In the genomic region with DNA sequence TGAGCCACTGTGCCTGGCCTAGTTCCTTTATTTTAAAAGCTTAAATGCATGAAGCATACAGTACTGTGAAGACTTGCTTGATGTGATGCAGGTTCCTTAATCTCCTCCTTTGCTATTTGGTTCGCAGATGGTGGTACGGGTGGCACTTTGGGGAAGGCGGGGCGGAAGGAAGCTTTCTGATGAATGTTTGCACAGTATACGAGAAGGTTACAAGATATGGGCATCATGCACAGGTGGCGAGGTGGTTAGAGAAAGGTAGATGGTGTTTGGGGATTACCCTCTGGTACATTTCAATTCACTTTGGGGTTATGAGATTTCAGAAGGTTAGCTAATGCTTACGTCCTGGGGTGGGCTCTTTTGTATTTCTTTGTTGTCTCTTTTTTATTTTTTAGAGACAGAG, we compare ENCODE assay signal across 19 cellular contexts. TPM values are rescaled to one million over a fixed set of nuclear protein-coding genes. Genes with fewer than 3 reads are reported as not detected.
DNase-seq lines count a peak whose midpoint lies in the region; ATAC-seq and TF ChIP-seq lines count a peak whose summit lies in the region.
"Had no signal": no experiment of that assay in that cellular context is flagged by ENCODE, and none has a peak within 500 bp of the region (broad histone marks: within the 10 kb centered on the region; RNA-seq: fewer than 3 reads in every experiment).

No MANE protein-coding gene starts in this region.

- peak; percentile 81 for ATAC-seq in effector memory CD8-positive, alpha-beta T cell (replicated peaks)

- no peaks in the 10 kb centered on the region for H3K27me3 Mint-ChIP-seq in CD4-positive, alpha-beta memory T cell
- no peaks in the 10 kb centered on the region for H3K27me3 Mint-ChIP-seq in IgD-negative memory B cell
- no peaks in the 10 kb centered on the region for H3K27me3 Mint-ChIP-seq in activated CD4-positive, alpha-beta memory T cell treated with anti-CD3 and anti-CD28 coated beads, Interleukin-2, amount 10 ng/mL, durations not matched to agents 7 days and 5 days
- H3K27me3 Mint-ChIP-seq in effector memory CD8-positive, alpha-beta T cell: no peaks in the 10 kb centered on the region

- H3K9me3 ChIP-seq in CD4-positive, alpha-beta memory T cell (ENCODE audit: control insufficient read depth in 1 of 2, low read length in 2 of 2): no peaks in the 10 kb centered on the region
- H3K9me3 ChIP-seq in thyroid gland: no peaks in the 10 kb centered on the region
- H3K9me3 ChIP-seq: Peyer's patch had no signal

- H3K4me3 ChIP-seq in CD4-positive, alpha-beta memory T cell (ENCODE audit: low read length in 2 of 2): no peak overlapping the region
- H3K4me3 ChIP-seq in thyroid gland (replicated peaks in 1 of 3): no peak overlapping the region
- H3K4me3 ChIP-seq: Peyer's patch had no signal

- peak overlapping the region; percentile 78 for H3K27ac ChIP-seq in CD4-positive, alpha-beta memory T cell (ENCODE audit: low read depth, low read length)
- H3K27ac ChIP-seq in thyroid gland: no peak overlapping the region
- H3K27ac ChIP-seq: HL-60, parathyroid adenoma had no signal

- peak; percentile 74 to 87 (median 76) for DNase-seq in CD4-positive, alpha-beta memory T cell
- DNase-seq in activated CD4-positive, alpha-beta memory T cell treated with anti-CD3 and anti-CD28 coated beads, Interleukin-2, amount 10 ng/mL, durations not matched to agents 7 days and 5 days: no peak
- DNase-seq in effector memory CD8-positive, alpha-beta T cell: peak; percentile 38 to 57 (median 48)
- DNase-seq in thyroid gland (no peak), RKO (ENCODE audit: low spot score) (no peak), retina (no peak), NCI-H446 (lab: John Stamatoyannopoulos, UW) (no peak)
- DNase-seq: activated CD8-positive, alpha-beta memory T cell treated with anti-CD3 and anti-CD28 coated beads for 24 hours; anterior cingulate cortex; DND-41; head of caudate nucleus; NCI-H187; stimulated activated CD4-positive, alpha-beta T cell treated with anti-CD3 and anti-CD28 coated beads, Interleukin-12 subunit alpha, Interleukin-12 subunit beta, amount 100 ng/mL, for 4 hours had no signal

- H3K9me3 Mint-ChIP-seq in CD4-positive, alpha-beta memory T cell: peaks cover 0 to 1% (median 0%) of the 10 kb centered on the region in 8 donors
- H3K9me3 Mint-ChIP-seq in IgD-negative memory B cell: no peaks in the 10 kb centered on the region
- no peaks in the 10 kb centered on the region for H3K9me3 Mint-ChIP-seq in activated CD4-positive, alpha-beta memory T cell treated with anti-CD3 and anti-CD28 coated beads, Interleukin-2, amount 10 ng/mL, durations not matched to agents 7 days and 5 days
- no peaks in the 10 kb centered on the region for H3K9me3 Mint-ChIP-seq in effector memory CD8-positive, alpha-beta T cell

- H3K27ac Mint-ChIP-seq in CD4-positive, alpha-beta memory T cell: peak overlapping the region; percentile 95 to 100 (median 96)
- peak overlapping the region; percentile 34 to 91 (median 51) for H3K27ac Mint-ChIP-seq in IgD-negative memory B cell
- H3K27ac Mint-ChIP-seq in activated CD4-positive, alpha-beta memory T cell treated with anti-CD3 and anti-CD28 coated beads, Interleukin-2, amount 10 ng/mL, durations not matched to agents 7 days and 5 days: peak overlapping the region; percentile 73
- H3K27ac Mint-ChIP-seq in effector memory CD8-positive, alpha-beta T cell: peak overlapping the region; percentile 80 to 97

- peaks cover 61 to 80% of the 10 kb centered on the region in 2 donors for H3K36me3 Mint-ChIP-seq in CD4-positive, alpha-beta memory T cell
- H3K36me3 Mint-ChIP-seq in IgD-negative memory B cell: peaks cover 23% of the 10 kb centered on the region
- H3K36me3 Mint-ChIP-seq in activated CD4-positive, alpha-beta memory T cell treated with anti-CD3 and anti-CD28 coated beads, Interleukin-2, amount 10 ng/mL, durations not matched to agents 7 days and 5 days (ENCODE audit: low read depth): peaks cover 84% of the 10 kb centered on the region
- peaks cover 97% of the 10 kb centered on the region for H3K36me3 Mint-ChIP-seq in effector memory CD8-positive, alpha-beta T cell (ENCODE audit: insufficient read depth)

- TF ChIP-seq CTCF in thyroid gland (IDR thresholded peaks at IDR 0.05): no peak

- TF ChIP-seq POLR2A in thyroid gland (IDR thresholded peaks at IDR 0.05): no peak

- CTCF ChIA-PET in CD4-positive, alpha-beta memory T cell (lab: Charles Lee; ENCODE audit: partially characterized antibody): interaction anchor here (0.8 to 1.6 kb wide), 6 partner anchors 19 to 111 kb away, joined by 3 to 5 read pairs (median 4); no protein-coding TSS in a partner anchor
- CTCF ChIA-PET in activated CD4-positive, alpha-beta memory T cell treated with anti-CD3 and anti-CD28 coated beads, Interleukin-2, amount 10 ng/mL, durations not matched to agents 7 days and 5 days (lab: Charles Lee): interaction anchor here (0.8 to 1.5 kb wide), 4 partner anchors 9 to 103 kb away, joined by 3 to 4 read pairs (median 3); no protein-coding TSS in a partner anchor

- intact Hi-C loops in CD4-positive, alpha-beta memory T cell (cut with micrococcal nuclease): loop anchor here (1.0 to 2.0 kb wide), 2 partner anchors 12 to 13 kb away; no protein-coding TSS in a partner anchor
- intact Hi-C loops in thyroid gland (cut with DNase I): no loop called here

- POLR2A ChIA-PET in CD4-positive, alpha-beta memory T cell (lab: Charles Lee; ENCODE audit: partially characterized antibody): interaction anchor here (1.2 to 27.4 kb wide), 9 partner anchors 10 to 158 kb away, joined by 3 to 1182 read pairs (median 6); a partner anchor contains a TSS
- POLR2A ChIA-PET in activated CD4-positive, alpha-beta memory T cell treated with anti-CD3 and anti-CD28 coated beads, Interleukin-2, amount 10 ng/mL, durations not matched to agents 7 days and 5 days (lab: Charles Lee): interaction anchor here (0.7 to 15.0 kb wide), 9 partner anchors 9 to 96 kb away, joined by 3 to 403 read pairs (median 4); a partner anchor contains a TSS

- H3K4me1 ChIP-seq in CD4-positive, alpha-beta memory T cell (ENCODE audit: insufficient read depth, low read length): peaks cover 99% of the 10 kb centered on the region
- H3K4me1 ChIP-seq in thyroid gland: no peaks in the 10 kb centered on the region
- H3K4me1 ChIP-seq: parathyroid adenoma had no signal

- H3K4me1 Mint-ChIP-seq in CD4-positive, alpha-beta memory T cell: peaks cover 79 to 99% (median 90%) of the 10 kb centered on the region in 4 donors
- peaks cover 66 to 81% (median 68%) of the 10 kb centered on the region in 3 donors for H3K4me1 Mint-ChIP-seq in IgD-negative memory B cell
- H3K4me1 Mint-ChIP-seq in activated CD4-positive, alpha-beta memory T cell treated with anti-CD3 and anti-CD28 coated beads, Interleukin-2, amount 10 ng/mL, durations not matched to agents 7 days and 5 days: peaks cover 93% of the 10 kb centered on the region
- H3K4me1 Mint-ChIP-seq in effector memory CD8-positive, alpha-beta T cell (ENCODE audit: low read depth in 2 of 2): peaks cover 77 to 90% of the 10 kb centered on the region in 2 donors

- H3K4me3 Mint-ChIP-seq in CD4-positive, alpha-beta memory T cell: peak overlapping the region; percentile 59 to 87 (median 74)
- peak overlapping the region; percentile 3 to 77 (median 7) for H3K4me3 Mint-ChIP-seq in IgD-negative memory B cell
- H3K4me3 Mint-ChIP-seq in activated CD4-positive, alpha-beta memory T cell treated with anti-CD3 and anti-CD28 coated beads, Interleukin-2, amount 10 ng/mL, durations not matched to agents 7 days and 5 days: peak overlapping the region; percentile 35
- peak overlapping the region; percentile 75 to 82 for H3K4me3 Mint-ChIP-seq in effector memory CD8-positive, alpha-beta T cell

- WGBS in thyroid gland, 2 donors: 97% methylated on average over 7 of the region's 7 CpGs

- H3K36me3 ChIP-seq in CD4-positive, alpha-beta memory T cell (ENCODE audit: insufficient read depth, low read length): peaks cover 31% of the 10 kb centered on the region
- no peaks in the 10 kb centered on the region for H3K36me3 ChIP-seq in thyroid gland
- H3K36me3 ChIP-seq: Peyer's patch had no signal

- no peaks in the 10 kb centered on the region for H3K27me3 ChIP-seq in CD4-positive, alpha-beta memory T cell (ENCODE audit: insufficient read depth, low read length)
- no peaks in the 10 kb centered on the region for H3K27me3 ChIP-seq in thyroid gland
- H3K27me3 ChIP-seq: Peyer's patch had no signal

RNA-seq across cellular contexts. Expression of a gene that starts 17.2 kb away (rescaled TPM):
- total RNA-seq in CD4-positive, alpha-beta memory T cell: 100 to 1,000 TPM; 198 to 200 TPM
- 100 to 1,000 TPM; 266 to 486 TPM for polyA plus RNA-seq in CD4-positive, alpha-beta memory T cell
- polyA plus RNA-seq in IgD-negative memory B cell: 255 TPM
- total RNA-seq in activated CD4-positive, alpha-beta memory T cell treated with anti-CD3 and anti-CD28 coated beads, Interleukin-2, amount 10 ng/mL, durations not matched to agents 7 days and 5 days: 100 to 1,000 TPM; 125 to 126 TPM
- 1 to 10 TPM in 3 of 4 donors, under 1 TPM in 1; 0.67 to 2.7 (median 1.4) TPM for total RNA-seq in thyroid gland
- total RNA-seq: kidney epithelial cell had no signal
- polyA plus RNA-seq: BJ had no signal

Comparison
In these comparisons a context has a peak if more than half of its experiments do, and no peak if none do; other contexts are left out.
1. DNase-seq: peak in CD4-positive, alpha-beta memory T cell (5 of 5) and effector memory CD8-positive, alpha-beta T cell (3 of 3); none in activated CD4-positive, alpha-beta memory T cell treated with anti-CD3 and anti-CD28 coated beads, Interleukin-2, amount 10 ng/mL, durations not matched to agents 7 days and 5 days (single experiment), thyroid gland (0 of 2), RKO (single experiment), retina (single experiment) and NCI-H446 (0 of 2).
2. H3K4me3 Mint-ChIP-seq: peak in every context shown above with its lines; median percentile 78 in effector memory CD8-positive, alpha-beta T cell; 74 in CD4-positive, alpha-beta memory T cell; 35 in activated CD4-positive, alpha-beta memory T cell treated with anti-CD3 and anti-CD28 coated beads, Interleukin-2, amount 10 ng/mL, durations not matched to agents 7 days and 5 days; 7 in IgD-negative memory B cell.
3. RNA of a gene that starts 17.2 kb away (total RNA-seq): 198 to 200 TPM in CD4-positive, alpha-beta memory T cell and 125 to 126 TPM in activated CD4-positive, alpha-beta memory T cell treated with anti-CD3 and anti-CD28 coated beads, Interleukin-2, amount 10 ng/mL, durations not matched to agents 7 days and 5 days; 0.67 to 2.7 TPM in thyroid gland; every median in the first group is over 10 times any median in the second.
4. Peak in every context shown above with its lines, with median percentiles within 50 percentile points of each other: H3K27ac Mint-ChIP-seq.